ENCODE assay signal across 4 cellular contexts in genomic region chr17:55654015-55654414, GRCh38.
"Had no signal": no experiment of that assay in that cellular context is flagged by ENCODE, and none has a peak within 500 bp of the region (broad histone marks: within the 10 kb centered on the region; RNA-seq: fewer than 3 reads in every experiment).

No MANE protein-coding gene starts in this region.

- H3K4me2 ChIP-seq: GM23338 had no signal

- ATAC-seq: GM23338 had no signal

- DNase-seq: H9, HCEC 1CT, IMR-90 had no signal

- H3K4me3 ChIP-seq: GM23338 had no signal

- H2AFZ ChIP-seq: GM23338 had no signal
